In the genomic region with DNA sequence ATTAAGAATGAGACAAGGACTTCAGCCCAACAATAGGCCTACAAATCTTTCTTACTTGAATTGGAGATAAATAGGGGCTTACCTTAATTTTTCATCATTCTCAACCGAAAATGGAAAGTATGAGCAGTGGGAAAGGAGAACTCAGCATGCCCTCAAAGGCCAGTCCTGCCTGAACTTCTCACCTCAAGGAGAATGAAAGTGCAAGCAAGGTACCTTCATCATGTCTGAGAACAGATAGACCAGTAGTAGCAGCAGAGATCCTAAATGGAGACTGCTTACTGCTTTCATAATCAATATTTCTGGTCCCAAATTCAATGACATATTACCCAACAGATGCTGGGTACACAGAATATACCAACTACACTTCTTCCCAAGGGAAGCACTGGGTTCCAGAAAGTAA, we compare ENCODE assay signal across 2 cellular contexts.
TF ChIP-seq lines count a peak whose summit lies in the region.

No MANE protein-coding gene starts in this region.

TF ChIP-seq in GM23338, 12 proteins besides CTCF, POLR2A, EP300 and RAD21 (continued from another document):
- TF ChIP-seq, protein P1, sequence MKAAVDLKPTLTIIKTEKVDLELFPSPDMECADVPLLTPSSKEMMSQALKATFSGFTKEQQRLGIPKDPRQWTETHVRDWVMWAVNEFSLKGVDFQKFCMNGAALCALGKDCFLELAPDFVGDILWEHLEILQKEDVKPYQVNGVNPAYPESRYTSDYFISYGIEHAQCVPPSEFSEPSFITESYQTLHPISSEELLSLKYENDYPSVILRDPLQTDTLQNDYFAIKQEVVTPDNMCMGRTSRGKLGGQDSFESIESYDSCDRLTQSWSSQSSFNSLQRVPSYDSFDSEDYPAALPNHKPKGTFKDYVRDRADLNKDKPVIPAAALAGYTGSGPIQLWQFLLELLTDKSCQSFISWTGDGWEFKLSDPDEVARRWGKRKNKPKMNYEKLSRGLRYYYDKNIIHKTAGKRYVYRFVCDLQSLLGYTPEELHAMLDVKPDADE (IDR thresholded peaks at IDR 0.05) = no peak
- TF ChIP-seq ZNF331 (CRISPR knock-in tag; IDR thresholded peaks at IDR 0.05; ENCODE audit: low read depth) = no peak
- TF ChIP-seq, protein P2, sequence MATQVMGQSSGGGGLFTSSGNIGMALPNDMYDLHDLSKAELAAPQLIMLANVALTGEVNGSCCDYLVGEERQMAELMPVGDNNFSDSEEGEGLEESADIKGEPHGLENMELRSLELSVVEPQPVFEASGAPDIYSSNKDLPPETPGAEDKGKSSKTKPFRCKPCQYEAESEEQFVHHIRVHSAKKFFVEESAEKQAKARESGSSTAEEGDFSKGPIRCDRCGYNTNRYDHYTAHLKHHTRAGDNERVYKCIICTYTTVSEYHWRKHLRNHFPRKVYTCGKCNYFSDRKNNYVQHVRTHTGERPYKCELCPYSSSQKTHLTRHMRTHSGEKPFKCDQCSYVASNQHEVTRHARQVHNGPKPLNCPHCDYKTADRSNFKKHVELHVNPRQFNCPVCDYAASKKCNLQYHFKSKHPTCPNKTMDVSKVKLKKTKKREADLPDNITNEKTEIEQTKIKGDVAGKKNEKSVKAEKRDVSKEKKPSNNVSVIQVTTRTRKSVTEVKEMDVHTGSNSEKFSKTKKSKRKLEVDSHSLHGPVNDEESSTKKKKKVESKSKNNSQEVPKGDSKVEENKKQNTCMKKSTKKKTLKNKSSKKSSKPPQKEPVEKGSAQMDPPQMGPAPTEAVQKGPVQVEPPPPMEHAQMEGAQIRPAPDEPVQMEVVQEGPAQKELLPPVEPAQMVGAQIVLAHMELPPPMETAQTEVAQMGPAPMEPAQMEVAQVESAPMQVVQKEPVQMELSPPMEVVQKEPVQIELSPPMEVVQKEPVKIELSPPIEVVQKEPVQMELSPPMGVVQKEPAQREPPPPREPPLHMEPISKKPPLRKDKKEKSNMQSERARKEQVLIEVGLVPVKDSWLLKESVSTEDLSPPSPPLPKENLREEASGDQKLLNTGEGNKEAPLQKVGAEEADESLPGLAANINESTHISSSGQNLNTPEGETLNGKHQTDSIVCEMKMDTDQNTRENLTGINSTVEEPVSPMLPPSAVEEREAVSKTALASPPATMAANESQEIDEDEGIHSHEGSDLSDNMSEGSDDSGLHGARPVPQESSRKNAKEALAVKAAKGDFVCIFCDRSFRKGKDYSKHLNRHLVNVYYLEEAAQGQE (IDR thresholded peaks at IDR 0.05; ENCODE audit: unreplicated experiment) = no peak
- TF ChIP-seq, protein P3, sequence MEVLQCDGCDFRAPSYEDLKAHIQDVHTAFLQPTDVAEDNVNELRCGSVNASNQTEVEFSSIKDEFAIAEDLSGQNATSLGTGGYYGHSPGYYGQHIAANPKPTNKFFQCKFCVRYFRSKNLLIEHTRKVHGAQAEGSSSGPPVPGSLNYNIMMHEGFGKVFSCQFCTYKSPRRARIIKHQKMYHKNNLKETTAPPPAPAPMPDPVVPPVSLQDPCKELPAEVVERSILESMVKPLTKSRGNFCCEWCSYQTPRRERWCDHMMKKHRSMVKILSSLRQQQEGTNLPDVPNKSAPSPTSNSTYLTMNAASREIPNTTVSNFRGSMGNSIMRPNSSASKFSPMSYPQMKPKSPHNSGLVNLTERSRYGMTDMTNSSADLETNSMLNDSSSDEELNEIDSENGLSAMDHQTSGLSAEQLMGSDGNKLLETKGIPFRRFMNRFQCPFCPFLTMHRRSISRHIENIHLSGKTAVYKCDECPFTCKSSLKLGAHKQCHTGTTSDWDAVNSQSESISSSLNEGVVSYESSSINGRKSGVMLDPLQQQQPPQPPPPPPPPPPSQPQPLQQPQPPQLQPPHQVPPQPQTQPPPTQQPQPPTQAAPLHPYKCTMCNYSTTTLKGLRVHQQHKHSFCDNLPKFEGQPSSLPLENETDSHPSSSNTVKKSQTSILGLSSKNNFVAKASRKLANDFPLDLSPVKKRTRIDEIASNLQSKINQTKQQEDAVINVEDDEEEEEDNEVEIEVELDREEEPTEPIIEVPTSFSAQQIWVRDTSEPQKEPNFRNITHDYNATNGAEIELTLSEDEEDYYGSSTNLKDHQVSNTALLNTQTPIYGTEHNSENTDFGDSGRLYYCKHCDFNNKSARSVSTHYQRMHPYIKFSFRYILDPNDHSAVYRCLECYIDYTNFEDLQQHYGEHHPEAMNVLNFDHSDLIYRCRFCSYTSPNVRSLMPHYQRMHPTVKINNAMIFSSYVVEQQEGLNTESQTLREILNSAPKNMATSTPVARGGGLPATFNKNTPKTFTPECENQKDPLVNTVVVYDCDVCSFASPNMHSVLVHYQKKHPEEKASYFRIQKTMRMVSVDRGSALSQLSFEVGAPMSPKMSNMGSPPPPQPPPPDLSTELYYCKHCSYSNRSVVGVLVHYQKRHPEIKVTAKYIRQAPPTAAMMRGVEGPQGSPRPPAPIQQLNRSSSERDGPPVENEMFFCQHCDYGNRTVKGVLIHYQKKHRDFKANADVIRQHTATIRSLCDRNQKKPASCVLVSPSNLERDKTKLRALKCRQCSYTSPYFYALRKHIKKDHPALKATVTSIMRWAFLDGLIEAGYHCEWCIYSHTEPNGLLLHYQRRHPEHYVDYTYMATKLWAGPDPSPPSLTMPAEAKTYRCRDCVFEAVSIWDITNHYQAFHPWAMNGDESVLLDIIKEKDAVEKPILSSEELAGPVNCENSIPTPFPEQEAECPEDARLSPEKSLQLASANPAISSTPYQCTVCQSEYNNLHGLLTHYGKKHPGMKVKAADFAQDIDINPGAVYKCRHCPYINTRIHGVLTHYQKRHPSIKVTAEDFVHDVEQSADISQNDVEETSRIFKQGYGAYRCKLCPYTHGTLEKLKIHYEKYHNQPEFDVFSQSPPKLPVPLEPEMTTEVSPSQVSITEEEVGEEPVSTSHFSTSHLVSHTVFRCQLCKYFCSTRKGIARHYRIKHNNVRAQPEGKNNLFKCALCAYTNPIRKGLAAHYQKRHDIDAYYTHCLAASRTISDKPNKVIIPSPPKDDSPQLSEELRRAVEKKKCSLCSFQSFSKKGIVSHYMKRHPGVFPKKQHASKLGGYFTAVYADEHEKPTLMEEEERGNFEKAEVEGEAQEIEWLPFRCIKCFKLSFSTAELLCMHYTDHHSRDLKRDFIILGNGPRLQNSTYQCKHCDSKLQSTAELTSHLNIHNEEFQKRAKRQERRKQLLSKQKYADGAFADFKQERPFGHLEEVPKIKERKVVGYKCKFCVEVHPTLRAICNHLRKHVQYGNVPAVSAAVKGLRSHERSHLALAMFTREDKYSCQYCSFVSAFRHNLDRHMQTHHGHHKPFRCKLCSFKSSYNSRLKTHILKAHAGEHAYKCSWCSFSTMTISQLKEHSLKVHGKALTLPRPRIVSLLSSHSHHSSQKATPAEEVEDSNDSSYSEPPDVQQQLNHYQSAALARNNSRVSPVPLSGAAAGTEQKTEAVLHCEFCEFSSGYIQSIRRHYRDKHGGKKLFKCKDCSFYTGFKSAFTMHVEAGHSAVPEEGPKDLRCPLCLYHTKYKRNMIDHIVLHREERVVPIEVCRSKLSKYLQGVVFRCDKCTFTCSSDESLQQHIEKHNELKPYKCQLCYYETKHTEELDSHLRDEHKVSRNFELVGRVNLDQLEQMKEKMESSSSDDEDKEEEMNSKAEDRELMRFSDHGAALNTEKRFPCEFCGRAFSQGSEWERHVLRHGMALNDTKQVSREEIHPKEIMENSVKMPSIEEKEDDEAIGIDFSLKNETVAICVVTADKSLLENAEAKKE (CRISPR knock-in tag; IDR thresholded peaks at IDR 0.05) = no peak

TF ChIP-seq in GM12878, 131 proteins besides CTCF, POLR2A, EP300 and RAD21 (continued from another document):
- TF ChIP-seq, protein P4, sequence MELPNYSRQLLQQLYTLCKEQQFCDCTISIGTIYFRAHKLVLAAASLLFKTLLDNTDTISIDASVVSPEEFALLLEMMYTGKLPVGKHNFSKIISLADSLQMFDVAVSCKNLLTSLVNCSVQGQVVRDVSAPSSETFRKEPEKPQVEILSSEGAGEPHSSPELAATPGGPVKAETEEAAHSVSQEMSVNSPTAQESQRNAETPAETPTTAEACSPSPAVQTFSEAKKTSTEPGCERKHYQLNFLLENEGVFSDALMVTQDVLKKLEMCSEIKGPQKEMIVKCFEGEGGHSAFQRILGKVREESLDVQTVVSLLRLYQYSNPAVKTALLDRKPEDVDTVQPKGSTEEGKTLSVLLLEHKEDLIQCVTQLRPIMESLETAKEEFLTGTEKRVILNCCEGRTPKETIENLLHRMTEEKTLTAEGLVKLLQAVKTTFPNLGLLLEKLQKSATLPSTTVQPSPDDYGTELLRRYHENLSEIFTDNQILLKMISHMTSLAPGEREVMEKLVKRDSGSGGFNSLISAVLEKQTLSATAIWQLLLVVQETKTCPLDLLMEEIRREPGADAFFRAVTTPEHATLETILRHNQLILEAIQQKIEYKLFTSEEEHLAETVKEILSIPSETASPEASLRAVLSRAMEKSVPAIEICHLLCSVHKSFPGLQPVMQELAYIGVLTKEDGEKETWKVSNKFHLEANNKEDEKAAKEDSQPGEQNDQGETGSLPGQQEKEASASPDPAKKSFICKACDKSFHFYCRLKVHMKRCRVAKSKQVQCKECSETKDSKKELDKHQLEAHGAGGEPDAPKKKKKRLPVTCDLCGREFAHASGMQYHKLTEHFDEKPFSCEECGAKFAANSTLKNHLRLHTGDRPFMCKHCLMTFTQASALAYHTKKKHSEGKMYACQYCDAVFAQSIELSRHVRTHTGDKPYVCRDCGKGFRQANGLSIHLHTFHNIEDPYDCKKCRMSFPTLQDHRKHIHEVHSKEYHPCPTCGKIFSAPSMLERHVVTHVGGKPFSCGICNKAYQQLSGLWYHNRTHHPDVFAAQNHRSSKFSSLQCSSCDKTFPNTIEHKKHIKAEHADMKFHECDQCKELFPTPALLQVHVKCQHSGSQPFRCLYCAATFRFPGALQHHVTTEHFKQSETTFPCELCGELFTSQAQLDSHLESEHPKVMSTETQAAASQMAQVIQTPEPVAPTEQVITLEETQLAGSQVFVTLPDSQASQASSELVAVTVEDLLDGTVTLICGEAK (IDR thresholded peaks at IDR 0.05; ENCODE audit: borderline replicate concordance) = no peak
- TF ChIP-seq POLR2AphosphoS5 (IDR thresholded peaks at IDR 0.05; ENCODE audit: low read length) = no peak
TF ChIP-seq in GM12878: peak in this region for 0.
